In the genomic region with DNA sequence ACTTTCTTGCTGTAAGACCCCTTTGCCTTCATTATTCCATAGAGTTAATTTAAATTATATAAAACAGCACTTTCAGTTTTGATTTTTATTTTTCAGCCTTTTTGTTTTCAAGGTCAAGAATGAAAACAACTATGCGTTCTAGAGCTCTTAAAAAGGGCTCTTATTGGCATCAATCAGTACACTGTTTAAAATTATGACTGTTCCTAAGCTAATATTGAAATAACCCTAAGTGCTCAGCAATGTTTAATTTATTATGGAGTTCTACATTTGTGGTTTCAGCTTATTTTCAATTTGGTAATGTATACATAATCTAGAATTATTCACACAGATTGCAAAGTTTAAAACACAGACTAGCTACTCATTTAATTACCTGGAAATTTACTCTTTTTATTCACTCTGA, we compare ENCODE assay signal across 17 cellular contexts.
A peak's percentile ranks its signal among the peaks of the same experiment; 100 is the strongest.
DNase-seq lines count a peak whose midpoint lies in the region; ATAC-seq and TF ChIP-seq lines count a peak whose summit lies in the region.
"Had no signal": no experiment of that assay in that cellular context is flagged by ENCODE, and none has a peak within 500 bp of the region (broad histone marks: within the 10 kb centered on the region; RNA-seq: fewer than 3 reads in every experiment).

No MANE protein-coding gene starts in this region.

- H3K27ac ChIP-seq in thoracic aorta = peak overlapping the region; percentile 29 to 42
- H3K27ac ChIP-seq: BLaER1, KMS-11 had no signal

- POLR2A ChIA-PET in T-cell (lab: Charles Lee) = interaction anchor here (0.5 to 1.0 kb wide), 5 partner anchors 11 to 116 kb away, joined by 3 to 5 read pairs (median 4); no protein-coding TSS in a partner anchor

- CTCF ChIA-PET in activated naive CD4-positive, alpha-beta T cell treated with anti-CD3 and anti-CD28 coated beads for 36 hours (lab: Charles Lee) = interaction anchor here (1.0 to 1.7 kb wide), 4 partner anchors 10 to 436 kb away, joined by 4 to 8 read pairs (median 5); no protein-coding TSS in a partner anchor
- CTCF ChIA-PET in T-cell (lab: Charles Lee) = interaction anchor here (0.6 to 3.2 kb wide), 12 partner anchors 7 to 1241 kb away, joined by 3 to 13 read pairs (median 4); no protein-coding TSS in a partner anchor

- H3K4me3 Mint-ChIP-seq in activated naive CD4-positive, alpha-beta T cell treated with anti-CD3 and anti-CD28 coated beads for 36 hours = no peak overlapping the region
- H3K4me3 Mint-ChIP-seq in T-cell (no peak overlapping the region), osteocyte (ENCODE audit: unreplicated experiment) (no peak overlapping the region)

- H3K4me1 ChIP-seq in endocrine pancreas (ENCODE audit: control insufficient read depth, insufficient read depth, low read length) (peaks cover 32% of the 10 kb centered on the region), thoracic aorta (ENCODE audit: control insufficient read depth in 1 of 2, low read depth in 2 of 2) (peaks cover 61 to 89% of the 10 kb centered on the region in 2 donors)

- H3K4me1 Mint-ChIP-seq in activated naive CD4-positive, alpha-beta T cell treated with anti-CD3 and anti-CD28 coated beads for 36 hours (ENCODE audit: low read depth) = peaks cover 61% of the 10 kb centered on the region
- H3K4me1 Mint-ChIP-seq in T-cell (peaks cover 76 to 80% (median 77%) of the 10 kb centered on the region in 3 donors), osteocyte (ENCODE audit: unreplicated experiment) (peaks cover 22% of the 10 kb centered on the region)

- no peaks in the 10 kb centered on the region for H3K36me3 ChIP-seq in endocrine pancreas (ENCODE audit: control insufficient read depth, insufficient read depth, low read length)
- H3K36me3 ChIP-seq in thoracic aorta = peaks cover 4% of the 10 kb centered on the region

- intact Hi-C loops in activated naive CD4-positive, alpha-beta T cell treated with anti-CD3 and anti-CD28 coated beads for 36 hours (cut with micrococcal nuclease) = loop anchor here (10.0 kb wide), 1 partner anchor 1243 kb away; a partner anchor contains a TSS

- DNase-seq in activated naive CD4-positive, alpha-beta T cell treated with anti-CD3 and anti-CD28 coated beads for 36 hours = no peak
- DNase-seq in activated naive CD4-positive, alpha-beta T cell (lab: John Stamatoyannopoulos, UW) = no peak
- DNase-seq in T-cell (no peak), thoracic aorta (ENCODE audit: low spot score) (no peak), osteocyte (ENCODE audit: extremely low spot score, unreplicated experiment) (no peak), DMS 273 (lab: John Stamatoyannopoulos, UW; ENCODE audit: unreplicated experiment) (no peak)
- DNase-seq: NCI-H1092, NCI-H146, NCI-H2081 treated with DMSO at 0.1 percent for 48 hours, NCI-H2227 treated with DMSO at 0.1 percent for 48 hours, NCI-H524, Right ventricle myocardium superior had no signal

- no peaks in the 10 kb centered on the region for H3K27me3 Mint-ChIP-seq in activated naive CD4-positive, alpha-beta T cell treated with anti-CD3 and anti-CD28 coated beads for 36 hours (ENCODE audit: low read depth)
- H3K27me3 Mint-ChIP-seq in T-cell (no peaks in the 10 kb centered on the region), osteocyte (ENCODE audit: unreplicated experiment) (no peaks in the 10 kb centered on the region)

- H3K36me3 Mint-ChIP-seq in activated naive CD4-positive, alpha-beta T cell treated with anti-CD3 and anti-CD28 coated beads for 36 hours (ENCODE audit: low read depth) = peaks cover 33% of the 10 kb centered on the region
- H3K36me3 Mint-ChIP-seq in T-cell (peaks cover 50% of the 10 kb centered on the region), osteocyte (ENCODE audit: unreplicated experiment) (peaks cover 18% of the 10 kb centered on the region)

- H3K9ac ChIP-seq in endocrine pancreas (ENCODE audit: control insufficient read depth, insufficient read depth, low read length) = no peak overlapping the region
- H3K9ac ChIP-seq: BLaER1, KMS-11 had no signal

- no peak for TF ChIP-seq CTCF in thoracic aorta (IDR thresholded peaks at IDR 0.05)
- TF ChIP-seq CTCF in osteocyte (IDR thresholded peaks at IDR 0.05) = no peak

- peak overlapping the region; percentile 5 for H3K4me3 ChIP-seq in endocrine pancreas (ENCODE audit: control insufficient read depth, insufficient read depth, low read length)
- H3K4me3 ChIP-seq in thoracic aorta = peak overlapping the region; percentile 11
- H3K4me3 ChIP-seq: BLaER1 had no signal

- H3K27ac Mint-ChIP-seq in activated naive CD4-positive, alpha-beta T cell treated with anti-CD3 and anti-CD28 coated beads for 36 hours = peak overlapping the region; percentile 67
- H3K27ac Mint-ChIP-seq in T-cell (peak overlapping the region; percentile 85 to 87), osteocyte (ENCODE audit: unreplicated experiment) (no peak overlapping the region)

- no peaks in the 10 kb centered on the region for H3K9me3 Mint-ChIP-seq in activated naive CD4-positive, alpha-beta T cell treated with anti-CD3 and anti-CD28 coated beads for 36 hours
- H3K9me3 Mint-ChIP-seq in T-cell = no peaks in the 10 kb centered on the region
- H3K9me3 Mint-ChIP-seq in osteocyte (ENCODE audit: unreplicated experiment) = no peaks in the 10 kb centered on the region

- ATAC-seq in T-cell (replicated peaks in 1 of 4) (no peak), thoracic aorta (ENCODE audit: insufficient number of reproducible peaks, low FRiP score, low read depth) (no peak), GM21825 (IDR thresholded peaks at IDR 0.05; ENCODE audit: unreplicated experiment) (no peak)
- ATAC-seq: Panc1 had no signal

- no peaks in the 10 kb centered on the region for H3K27me3 ChIP-seq in endocrine pancreas (ENCODE audit: control insufficient read depth, insufficient read depth, low read length)
- no peaks in the 10 kb centered on the region for H3K27me3 ChIP-seq in thoracic aorta (replicated peaks; ENCODE audit: insufficient read depth)
- H3K27me3 ChIP-seq: BLaER1 had no signal

- H3K9me3 ChIP-seq in endocrine pancreas (ENCODE audit: control insufficient read depth, low read length) (no peaks in the 10 kb centered on the region), thoracic aorta (no peaks in the 10 kb centered on the region)
- H3K9me3 ChIP-seq: BLaER1 had no signal
